ENCODE assay signal across 19 cellular contexts in the genomic region with DNA sequence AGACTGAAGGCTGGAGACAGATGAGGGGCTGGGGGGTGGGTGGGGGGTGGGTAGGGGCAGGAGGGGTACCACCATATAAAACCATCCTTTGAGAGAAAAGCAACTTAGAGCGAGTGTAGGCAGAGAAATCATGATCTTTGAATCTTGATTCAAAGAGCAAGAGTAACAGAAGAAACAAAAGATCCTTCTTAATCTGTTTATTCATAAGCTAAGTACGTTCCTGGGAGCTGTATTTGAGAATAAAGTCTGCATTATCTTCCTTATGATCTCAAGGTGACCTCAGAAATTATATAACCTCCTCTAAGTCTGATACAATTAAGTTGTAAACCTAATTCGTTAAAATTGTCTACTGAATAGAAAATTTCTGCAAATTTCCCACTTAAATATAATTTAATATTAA.
"Had no signal": no experiment of that assay in that cellular context is flagged by ENCODE, and none has a peak within 500 bp of the region (broad histone marks: within the 10 kb centered on the region; RNA-seq: fewer than 3 reads in every experiment).

No MANE protein-coding gene starts in this region.

- H3K9me3 ChIP-seq: esophagus muscularis mucosa, gastroesophageal sphincter, heart left ventricle, left lung, lower lobe of right lung, mucosa of descending colon had no signal

- H3K4me1 ChIP-seq: foreskin keratinocyte, gastroesophageal sphincter, heart left ventricle, left lung, lower lobe of right lung had no signal

- H3K27ac Mint-ChIP-seq: immature natural killer cell, naive B cell had no signal

- H3K36me3 Mint-ChIP-seq: immature natural killer cell, mesothelial cell of epicardium, naive B cell had no signal

- DNase-seq: dermis blood vessel endothelial cell; dorsolateral prefrontal cortex; effector CD4-positive, alpha-beta T cell; effector memory CD4-positive, alpha-beta T cell; foreskin keratinocyte; heart left ventricle; hypothalamus; immature natural killer cell; left cardiac atrium; left lung; left ventricle myocardium superior; lower lobe of right lung; mucosa of descending colon; naive B cell had no signal

- H3K27me3 Mint-ChIP-seq: naive B cell had no signal

- H3K36me3 ChIP-seq: esophagus muscularis mucosa, gastroesophageal sphincter, heart left ventricle, left lung, lower lobe of right lung had no signal

- H3K4me1 Mint-ChIP-seq: immature natural killer cell, naive B cell had no signal

- H3K4me3 ChIP-seq: coronary artery, dorsolateral prefrontal cortex, esophagus muscularis mucosa, gastroesophageal sphincter, heart left ventricle, hepatocyte, left lung, lower lobe of right lung, mucosa of descending colon had no signal

- H3K27ac ChIP-seq: coronary artery, dorsolateral prefrontal cortex, esophagus muscularis mucosa, foreskin keratinocyte, gastroesophageal sphincter, heart left ventricle, hepatocyte, left lung, lower lobe of right lung had no signal

- H3K27me3 ChIP-seq: dorsolateral prefrontal cortex, esophagus muscularis mucosa, gastroesophageal sphincter, heart left ventricle, hepatocyte, left lung had no signal

- H3K4me3 Mint-ChIP-seq: immature natural killer cell, mesothelial cell of epicardium, naive B cell had no signal
